8 cellular contexts compared by ENCODE assay signal in genomic region chr17:9575381-9576072, GRCh38. TPM values are rescaled to one million over a fixed set of nuclear protein-coding genes. Genes with fewer than 3 reads are reported as not detected.
DNase-seq lines count a peak whose midpoint lies in the region; ATAC-seq, FAIRE-seq and TF ChIP-seq lines count a peak whose summit lies in the region.

STX8 (minus strand) TSS chr17:9575820; CDS start chr17:9575808, 12 bp downstream.

- H3K4me3 ChIP-seq in HFF-Myc (replicated peaks; ENCODE audit: low read depth, low read length) (peak within 1 kb of the TSS; percentile 75), astrocyte (ENCODE audit: insufficient read depth, low read depth, low read length) (peak within 1 kb of the TSS; percentile 94), aorta (ENCODE audit: low read length in 2 of 2) (peak within 1 kb of the TSS; percentile 65 to 83)

- H3K27me3 ChIP-seq in astrocyte (ENCODE audit: insufficient read depth, low read length), result no peaks in the 10 kb centered on the region
- no peaks in the 10 kb centered on the region for H3K27me3 ChIP-seq in aorta (ENCODE audit: control insufficient read depth in 1 of 2, insufficient read depth in 2 of 2, low read length in 1 of 2)

- peaks cover 20% of the 10 kb centered on the region for H3K79me2 ChIP-seq in astrocyte (ENCODE audit: insufficient read depth, low read length)

- intact Hi-C loops in aorta (cut with DNase I), result no loop called here

- no peaks in the 10 kb centered on the region for H3K36me3 ChIP-seq in astrocyte (ENCODE audit: insufficient read depth, low read length)
- H3K36me3 ChIP-seq in aorta (ENCODE audit: control insufficient read depth in 1 of 2, insufficient read depth in 2 of 2, low read length in 1 of 2), result peaks cover 0 to 2% of the 10 kb centered on the region in 2 donors

- no peaks in the 10 kb centered on the region for H3K9me3 Mint-ChIP-seq in astrocyte (ENCODE audit: unreplicated experiment)

- no peak for TF ChIP-seq CTCF in HFF-Myc (IDR thresholded peaks at IDR 0.05; ENCODE audit: low read depth, low read length, missing control alignments)
- no peak for TF ChIP-seq CTCF in astrocyte (IDR thresholded peaks at IDR 0.05; ENCODE audit: insufficient read depth, low read depth, low read length)

- peaks cover 5% of the 10 kb centered on the region for H4K20me1 ChIP-seq in astrocyte (ENCODE audit: insufficient read depth, low read length)

- H3K27ac ChIP-seq in astrocyte (ENCODE audit: low read depth, low read length) (peak within 1 kb of the TSS; percentile 25), aorta (ENCODE audit: low read depth in 1 of 2, low read length in 2 of 2) (no peak within 1 kb of the TSS)

- peak within 1 kb of the TSS; percentile 95 for H3K4me2 ChIP-seq in astrocyte (ENCODE audit: low read length)

- H3K9me3 ChIP-seq in astrocyte (ENCODE audit: insufficient read depth, low read depth, low read length), result no peaks in the 10 kb centered on the region
- H3K9me3 ChIP-seq in aorta (ENCODE audit: control insufficient read depth, low read length), result no peaks in the 10 kb centered on the region

- no peak for FAIRE-seq in astrocyte (lab: Jason Lieb, UNC)

- H3K4me1 ChIP-seq in astrocyte (ENCODE audit: insufficient read depth, low read length) (peaks cover 9% of the 10 kb centered on the region), aorta (ENCODE audit: control insufficient read depth in 1 of 2, insufficient read depth in 2 of 2, low read length in 2 of 2) (no peaks in the 10 kb centered on the region)

- no peaks in the 10 kb centered on the region for H3K27me3 Mint-ChIP-seq in astrocyte (ENCODE audit: low read depth, unreplicated experiment)

- 0 to 1% methylated on average over 39 to 41 of the region's 41 CpGs for WGBS in aorta, 2 donors

- DNase-seq in HFF-Myc (ENCODE audit: extremely low read depth, low read depth) (peak; percentile 59), NCI-H1092 treated with DMSO at 0.1 percent for 48 hours (lab: John Stamatoyannopoulos, UW) (peak; percentile 43), T-helper 9 cell (peak; percentile 61), astrocyte (ENCODE audit: low read depth) (peak; percentile 84), hepatic stellate cell (ENCODE audit: low spot score) (peak; percentile 85), renal cortical epithelial cell (ENCODE audit: low read depth) (peak; percentile 56), aorta (peak; percentile 96 to 98)

- H3K9ac ChIP-seq in astrocyte (ENCODE audit: low read length), result peak within 1 kb of the TSS; percentile 88

- H2AFZ ChIP-seq in astrocyte (ENCODE audit: low read depth, low read length), result peak within 1 kb of the TSS; percentile 91

- peak within 1 kb of the TSS; percentile 41 for H3K27ac Mint-ChIP-seq in astrocyte (ENCODE audit: unreplicated experiment)

- peaks cover 4% of the 10 kb centered on the region for H3K4me1 Mint-ChIP-seq in astrocyte (ENCODE audit: low read depth, unreplicated experiment)

- ATAC-seq in aorta (ENCODE audit: low FRiP score), result peak; percentile 96

- H3K4me3 Mint-ChIP-seq in astrocyte (ENCODE audit: unreplicated experiment), result peak within 1 kb of the TSS; percentile 97

- TF ChIP-seq POLR2A in GM10847 (IDR thresholded peaks at IDR 0.05; ENCODE audit: extremely low read depth, insufficient read length), result peak; percentile 28

- H3K36me3 Mint-ChIP-seq in astrocyte (ENCODE audit: low read depth, unreplicated experiment), result no peaks in the 10 kb centered on the region

RNA-seq across cellular contexts. Expression of gene STX8, which starts in this region (rescaled TPM):
- total RNA-seq in astrocyte, result 54.4 and 54.8 TPM in 2 replicates
- 76.6 and 97.9 TPM in 2 replicates for total RNA-seq in renal cortical epithelial cell
- 10 to 100 TPM; 57.4 to 63.4 TPM for total RNA-seq in aorta
- 100 to 1,000 TPM in 1 of 2 donors, 10 to 100 TPM in 1; 73.6 to 108 TPM for polyA plus RNA-seq in aorta

Comparison
In these comparisons a context has a peak if more than half of its experiments do, and no peak if none do; other contexts are left out.
1. DNase-seq: peak in every context shown above with its lines; median percentile 97 in aorta; 85 in hepatic stellate cell; 84 in astrocyte; 61 in T-helper 9 cell; 59 in HFF-Myc; 56 in renal cortical epithelial cell; 43 in NCI-H1092 treated with DMSO at 0.1 percent for 48 hours.